ENCODE assay signal across 16 cellular contexts in genomic region chr6:63448229-63448628, GRCh38.
DNase-seq lines count a peak whose midpoint lies in the region; ATAC-seq lines count a peak whose summit lies in the region.
"Had no signal": no experiment of that assay in that cellular context is flagged by ENCODE, and none has a peak within 500 bp of the region (broad histone marks: within the 10 kb centered on the region; RNA-seq: fewer than 3 reads in every experiment).

No MANE protein-coding gene starts in this region.

- no peak for ATAC-seq in HG02571 (IDR thresholded peaks at IDR 0.05; ENCODE audit: unreplicated experiment)
- no peak for ATAC-seq in GM19455 (IDR thresholded peaks at IDR 0.05; ENCODE audit: unreplicated experiment)

- DNase-seq in HCEC 1CT (peak; percentile 14), amniotic epithelial cell (ENCODE audit: low read depth) (peak; percentile 11), kidney tubule cell (ENCODE audit: low spot score) (peak; percentile 17), renal cortical epithelial cell (ENCODE audit: low read depth) (peak; percentile 49), DMS153 treated with DMSO at 0.1 percent for 48 hours (lab: John Stamatoyannopoulos, UW; ENCODE audit: unreplicated experiment) (no peak), NCI-H2029 (lab: John Stamatoyannopoulos, UW) (no peak)
- DNase-seq: CD4-positive, CD25-positive, alpha-beta regulatory T cell; DMS79; GOT3; NCI-H1930; NCI-H2171; NCI-H446; NK-92 treated with Interleukin-12 subunit alpha and Interleukin-12 subunit beta, amount 100 ng/mL, for 24 hours; SHP77 treated with DMSO at 0.1 percent for 48 hours had no signal

Comparison
In these comparisons a context has a peak if more than half of its experiments do, and no peak if none do; other contexts are left out.
1. DNase-seq: peak in HCEC 1CT (single experiment), amniotic epithelial cell (single experiment), kidney tubule cell (single experiment) and renal cortical epithelial cell (single experiment); none in DMS153 treated with DMSO at 0.1 percent for 48 hours (single experiment) and NCI-H2029 (single experiment).